ENCODE assay signal across 10 cellular contexts in the genomic region with DNA sequence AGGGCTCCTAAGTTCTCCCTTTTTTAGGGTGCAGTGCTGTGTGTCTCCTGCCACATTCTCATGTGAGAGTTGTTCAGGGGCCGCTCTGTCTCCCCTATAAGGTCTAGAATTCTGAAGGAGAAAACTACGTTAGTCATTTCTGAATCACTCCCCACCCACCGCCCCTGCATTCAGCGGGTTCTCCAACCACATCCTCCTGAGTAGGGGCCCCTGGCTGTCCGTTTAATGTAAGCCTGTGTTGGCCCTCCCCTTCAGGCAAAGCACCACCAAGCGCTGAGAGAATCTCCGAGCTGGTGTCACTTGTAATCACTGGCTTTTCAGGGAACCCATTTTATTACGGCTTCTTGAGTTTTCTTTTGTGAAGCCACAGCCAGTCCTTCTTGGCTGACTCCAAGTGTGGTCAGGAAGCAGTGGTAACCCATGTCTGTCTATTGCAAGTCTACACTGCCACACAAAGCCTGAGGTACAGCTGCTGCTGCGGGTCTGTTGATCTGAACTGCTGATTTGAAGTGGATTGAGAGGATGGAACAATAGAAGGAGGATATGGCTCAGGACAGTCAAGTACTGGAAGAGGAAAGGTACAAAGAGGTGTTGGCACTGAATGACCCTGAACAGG. TPM values are rescaled to one million over a fixed set of nuclear protein-coding genes. Genes with fewer than 3 reads are reported as not detected.
A peak's percentile ranks its signal among the peaks of the same experiment; 100 is the strongest.
DNase-seq lines count a peak whose midpoint lies in the region; ATAC-seq, FAIRE-seq and TF ChIP-seq lines count a peak whose summit lies in the region.
"Had no signal": no experiment of that assay in that cellular context is flagged by ENCODE, and none has a peak within 500 bp of the region (broad histone marks: within the 10 kb centered on the region; RNA-seq: fewer than 3 reads in every experiment).

No MANE protein-coding gene starts in this region.

- no peaks in the 10 kb centered on the region; a peak in 1 of 7 replicates for H3K4me1 ChIP-seq in H1 (replicated peaks in 1 of 4; ENCODE audit: control insufficient read depth in 3 of 4, insufficient read depth in 4 of 4, low read length in 3 of 4)

- H3K79me2 ChIP-seq in H1 (ENCODE audit: control insufficient read depth in 1 of 2, insufficient read depth in 2 of 2, low read length in 2 of 2), result no peaks in the 10 kb centered on the region

- H3K23me2 ChIP-seq in H1 (ENCODE audit: low read depth, low read length), result no peaks in the 10 kb centered on the region

- CTCF ChIA-PET in H1 (lab: Charles Lee; ENCODE audit: partially characterized antibody), result interaction anchor here (0.6 to 5.6 kb wide), 4 partner anchors 13 to 565 kb away, joined by 3 to 24 read pairs (median 8); no protein-coding TSS in a partner anchor

- no peak overlapping the region for H4K8ac ChIP-seq in H1 (ENCODE audit: extremely low read depth, insufficient read depth, low read length)

- no peak overlapping the region for H2BK120ac ChIP-seq in H1 (replicated peaks; ENCODE audit: low read depth, low read length)

- H3K79me1 ChIP-seq in H1 (ENCODE audit: low read depth, low read length), result no peaks in the 10 kb centered on the region; the same call in 1 of the 2 replicates

- H4K5ac ChIP-seq in H1 (ENCODE audit: insufficient read length, low read depth, low read length), result no peak overlapping the region

- no peak for TF ChIP-seq EP300 in H1 (IDR thresholded peaks at IDR 0.05; ENCODE audit: borderline replicate concordance in 1 of 2, low read depth in 2 of 2, low read length in 2 of 2)

- H2AFZ ChIP-seq in H1 (ENCODE audit: low read length), result 0 out of 2 replicates have a peak overlapping the region, but pooled peaks have one; percentile 7

- H3K27ac ChIP-seq in H1 (ENCODE audit: low read depth, low read length), result no peak overlapping the region
- H3K27ac ChIP-seq: Peyer's patch had no signal

- ATAC-seq in HG03139 (IDR thresholded peaks at IDR 0.05; ENCODE audit: unreplicated experiment), result peak; percentile 89
- peak; percentile 98 for ATAC-seq in stimulated activated naive CD8-positive, alpha-beta T cell treated with anti-CD3 and anti-CD28 coated beads, Interleukin-15, amount 100 ng/mL, for 72 hours

- H3K27ac Mint-ChIP-seq in stimulated activated naive CD8-positive, alpha-beta T cell treated with anti-CD3 and anti-CD28 coated beads, Interleukin-15, amount 100 ng/mL, for 72 hours, result peak overlapping the region; percentile 81 to 84
- H3K27ac Mint-ChIP-seq: memory B cell had no signal

- H3K18ac ChIP-seq in H1 (ENCODE audit: extremely low read depth, low read length), result no peak overlapping the region

- H3K56ac ChIP-seq in H1 (replicated peaks; ENCODE audit: insufficient read length, low read depth, low read length), result no peak overlapping the region

- H3K27me3 ChIP-seq in H1 (replicated peaks in 1 of 4; ENCODE audit: control insufficient read depth in 3 of 4, extremely low read depth in 1 of 4, insufficient read depth in 3 of 4, low read length in 3 of 4), result no peaks in the 10 kb centered on the region
- H3K27me3 ChIP-seq: Peyer's patch had no signal

- H3K9me3 Mint-ChIP-seq in stimulated activated naive CD8-positive, alpha-beta T cell treated with anti-CD3 and anti-CD28 coated beads, Interleukin-15, amount 100 ng/mL, for 72 hours, result peaks cover 15 to 18% of the 10 kb centered on the region in 2 donors

- no peak for TF ChIP-seq CTCF in H1 (IDR thresholded peaks at IDR 0.05; ENCODE audit: control extremely low read depth in 1 of 3, insufficient read depth in 1 of 3, low read depth in 1 of 3, low read length in 3 of 3)

- 78% methylated on average over 9 of the region's 9 CpGs; no CpG with 5 or more reads in 1 of the 2 experiments for WGBS in H1 (ENCODE audit: extremely low coverage in 1 of 2, insufficient coverage in 1 of 2, insufficient read length in 1 of 2, insufficient replicate concordance in 2 of 2, low coverage in 1 of 2, low lambda C conversion rate in 2 of 2, missing lambda C conversion rate in 1 of 2), 2 experiments

- H2BK15ac ChIP-seq in H1 (ENCODE audit: low read length), result 0 out of 2 replicates have a peak overlapping the region, but pooled peaks have one; percentile 5

- H4K20me1 ChIP-seq in H1 (replicated peaks in 1 of 2; ENCODE audit: control insufficient read depth in 1 of 2, insufficient read depth in 2 of 2, low read length in 2 of 2), result no peaks in the 10 kb centered on the region

- H2BK20ac ChIP-seq in H1 (ENCODE audit: low read length), result no peak overlapping the region

- no peaks in the 10 kb centered on the region for H3K27me3 Mint-ChIP-seq in stimulated activated naive CD8-positive, alpha-beta T cell treated with anti-CD3 and anti-CD28 coated beads, Interleukin-15, amount 100 ng/mL, for 72 hours

- H3K4ac ChIP-seq in H1 (replicated peaks; ENCODE audit: insufficient read length, low read depth, low read length), result no peak overlapping the region

- no peak overlapping the region for H3K4me3 ChIP-seq in H1 (ENCODE audit: extremely low read depth in 1 of 4, insufficient read depth in 2 of 4, low read depth in 3 of 4, low read length in 4 of 4)
- H3K4me3 ChIP-seq: Peyer's patch had no signal

- no peak overlapping the region for H3K9ac ChIP-seq in H1 (replicated peaks in 1 of 4; ENCODE audit: extremely low read depth in 1 of 4, low read depth in 3 of 4, low read length in 3 of 4)

- no peak overlapping the region for H3K14ac ChIP-seq in H1 (ENCODE audit: insufficient read length)

- H2AK5ac ChIP-seq in H1 (ENCODE audit: low read depth, low read length), result no peak overlapping the region

- H2BK5ac ChIP-seq in H1 (ENCODE audit: low read depth, low read length), result no peak overlapping the region

- TF ChIP-seq POLR2A in H1 (IDR thresholded peaks at IDR 0.05; ENCODE audit: control extremely low read depth in 1 of 2, low read depth in 2 of 2, low read length in 2 of 2), result no peak

- no peak overlapping the region for H4K91ac ChIP-seq in H1 (replicated peaks; ENCODE audit: insufficient read length, low read length)

- H3K9me3 ChIP-seq in H1 (ENCODE audit: insufficient read depth in 2 of 2, low read depth in 1 of 2, low read length in 1 of 2), result no peaks in the 10 kb centered on the region

- FAIRE-seq in GM19239 (lab: Jason Lieb, UNC) (no peak), H1 (lab: Jason Lieb, UNC) (no peak)

- no peak overlapping the region for H3K4me2 ChIP-seq in H1 (ENCODE audit: insufficient read depth in 1 of 2, low read depth in 2 of 2, low read length in 2 of 2)

- DNase-seq in GM19239 (ENCODE audit: insufficient read length, low spot score) (peak; percentile 15), H1 (ENCODE audit: low read depth in 1 of 2, low spot score in 2 of 2) (no peak), medulla oblongata (ENCODE audit: extremely low spot score) (no peak), dermis blood vessel endothelial cell (no peak), hypothalamus (lab: John Stamatoyannopoulos, UW) (no peak)
- peak; percentile 52 for DNase-seq in activated CD4-positive, CD25-positive, alpha-beta regulatory T cell treated with anti-CD3 and anti-CD28 coated beads, Interleukin-2, amount 50 U/mL, for 16 hours (ENCODE audit: low read depth, low spot score)
- peak; percentile 87 to 94 for DNase-seq in stimulated activated naive CD8-positive, alpha-beta T cell treated with anti-CD3 and anti-CD28 coated beads, Interleukin-15, amount 100 ng/mL, for 72 hours

- POLR2A ChIA-PET in H1 (lab: Charles Lee; ENCODE audit: partially characterized antibody), result interaction anchor here (0.5 kb wide), 1 partner anchor 17 kb away, joined by 3 read pairs; the partner anchor contains the start of gene LCT

- no peaks in the 10 kb centered on the region for H3K36me3 ChIP-seq in H1 (ENCODE audit: control insufficient read depth in 2 of 4, insufficient read depth in 4 of 4, low read length in 3 of 4)
- H3K36me3 ChIP-seq: Peyer's patch had no signal

- H3K4me1 Mint-ChIP-seq in stimulated activated naive CD8-positive, alpha-beta T cell treated with anti-CD3 and anti-CD28 coated beads, Interleukin-15, amount 100 ng/mL, for 72 hours, result peaks cover 83% of the 10 kb centered on the region

- no peak overlapping the region for H2BK12ac ChIP-seq in H1 (ENCODE audit: low read depth, low read length)

- no peak for TF ChIP-seq RAD21 in H1 (IDR thresholded peaks at IDR 0.05 in 1 of 2, conservative IDR thresholded peaks at IDR 0.05 in 1 of 2; ENCODE audit: low read depth in 2 of 2, low read length in 2 of 2)

- H3K23ac ChIP-seq in H1 (ENCODE audit: insufficient read length), result no peak overlapping the region

- peak overlapping the region; percentile 70 to 73 for H3K4me3 Mint-ChIP-seq in stimulated activated naive CD8-positive, alpha-beta T cell treated with anti-CD3 and anti-CD28 coated beads, Interleukin-15, amount 100 ng/mL, for 72 hours
- H3K4me3 Mint-ChIP-seq: memory B cell had no signal

TF ChIP-seq in H1, 55 proteins besides CTCF, POLR2A, EP300 and RAD21 (continues in another document):
- no peak for TF ChIP-seq NRF1 (IDR thresholded peaks at IDR 0.05; ENCODE audit: low read depth, low read length)
- TF ChIP-seq NANOG (IDR thresholded peaks at IDR 0.05; ENCODE audit: insufficient read depth, low read depth, low read length, poor library complexity, severe bottlenecking), result no peak
- TF ChIP-seq EGR1 (IDR thresholded peaks at IDR 0.05; ENCODE audit: borderline replicate concordance, low read depth, low read length), result no peak
- TF ChIP-seq CREB1 (IDR thresholded peaks at IDR 0.05), result no peak
- no peak for TF ChIP-seq ZNF274 (IDR thresholded peaks at IDR 0.05; ENCODE audit: borderline replicate concordance, extremely low read depth, low read length)

RNA-seq across cellular contexts. Expression of gene LCT, which starts 16.9 kb away (rescaled TPM):
- total RNA-seq in H1 (2021; fragmentation: NEBNext Ultra II Directional; extraction: Animal tissue kit (Norgen Biotek cat#: 25700)), result 0.06 and 0.11 TPM in 2 replicates
- 0.03 TPM in 1 of 2 replicates, not detected in the other for polyA plus RNA-seq in H1 (2011; rRNA removed)
- not detected for polyA plus RNA-seq in H1 (2011; cell fraction: cytosol; rRNA removed)
- 0.04 TPM for polyA plus RNA-seq in H1 (2011; cell fraction: nucleus; rRNA removed)
- not detected in 4 replicates for polyA plus RNA-seq in H1 (2012, experiment 1 of 2)
- not detected for polyA plus RNA-seq in H1 (2012, experiment 2 of 2)
- polyA plus RNA-seq in H1 (2013, experiment 1 of 2), result 0.02 TPM
- polyA plus RNA-seq in H1 (2013, experiment 2 of 2), result 0.02 TPM
- polyA minus RNA-seq in H1 (2011; rRNA and poly(A)+ RNA removed), result 0.05 and 0.06 TPM in 2 replicates
- polyA minus RNA-seq in H1 (2011; cell fraction: cytosol; rRNA and poly(A)+ RNA removed), result not detected
- polyA minus RNA-seq in H1 (2011; cell fraction: nucleus; rRNA and poly(A)+ RNA removed), result 0.20 TPM
- total RNA-seq in dermis blood vessel endothelial cell, result under 0.01 TPM in 1 of 2 replicates, not detected in the other

RNA-seq across cellular contexts. Expression of gene MCM6, which starts 56.1 kb away (rescaled TPM):
- 132 and 134 TPM in 2 replicates for total RNA-seq in H1 (2021; fragmentation: NEBNext Ultra II Directional; extraction: Animal tissue kit (Norgen Biotek cat#: 25700))
- 42.3 and 60.2 TPM in 2 replicates for polyA plus RNA-seq in H1 (2011; rRNA removed)
- 75.4 TPM for polyA plus RNA-seq in H1 (2011; cell fraction: cytosol; rRNA removed)
- 35.6 TPM for polyA plus RNA-seq in H1 (2011; cell fraction: nucleus; rRNA removed)
- 89.0 to 133 TPM (median 103 TPM) in 4 replicates for polyA plus RNA-seq in H1 (2012, experiment 1 of 2)
- 9.6 TPM for polyA plus RNA-seq in H1 (2012, experiment 2 of 2)
- 66.7 TPM for polyA plus RNA-seq in H1 (2013, experiment 1 of 2)
- 65.1 TPM for polyA plus RNA-seq in H1 (2013, experiment 2 of 2)
- polyA minus RNA-seq in H1 (2011; rRNA and poly(A)+ RNA removed), result 133 and 159 TPM in 2 replicates
- 65.2 TPM for polyA minus RNA-seq in H1 (2011; cell fraction: cytosol; rRNA and poly(A)+ RNA removed)
- polyA minus RNA-seq in H1 (2011; cell fraction: nucleus; rRNA and poly(A)+ RNA removed), result 63.7 TPM
- 15.5 and 46.5 TPM in 2 replicates for total RNA-seq in dermis blood vessel endothelial cell

Comparison
In these comparisons a context has a peak if more than half of its experiments do, and no peak if none do; other contexts are left out.
1. DNase-seq: peak in GM19239 (single experiment), activated CD4-positive, CD25-positive, alpha-beta regulatory T cell treated with anti-CD3 and anti-CD28 coated beads, Interleukin-2, amount 50 U/mL, for 16 hours (single experiment) and stimulated activated naive CD8-positive, alpha-beta T cell treated with anti-CD3 and anti-CD28 coated beads, Interleukin-15, amount 100 ng/mL, for 72 hours (2 of 2); none in H1 (0 of 2), medulla oblongata (single experiment), dermis blood vessel endothelial cell (single experiment) and hypothalamus (0 of 51).